7 cellular contexts compared by ENCODE assay signal in genomic region chr16:50964491-50964890, GRCh38.
"Had no signal": no experiment of that assay in that cellular context is flagged by ENCODE, and none has a peak within 500 bp of the region (broad histone marks: within the 10 kb centered on the region; RNA-seq: fewer than 3 reads in every experiment).

No MANE protein-coding gene starts in this region.

- H3K27me3 Mint-ChIP-seq: IgD-negative memory B cell had no signal

- FAIRE-seq: HTR-8/SVneo, K562 had no signal

- H3K4me3 Mint-ChIP-seq: IgD-negative memory B cell had no signal

- H3K27ac ChIP-seq: HL-60 had no signal

- H3K4me3 ChIP-seq: K562 had no signal

- H3K9me3 Mint-ChIP-seq: IgD-negative memory B cell had no signal

- ATAC-seq: K562 had no signal

- H3K36me3 Mint-ChIP-seq: IgD-negative memory B cell had no signal

- DNase-seq: IMR-90, KBM-7, KG1 had no signal

- H3K4me1 Mint-ChIP-seq: IgD-negative memory B cell had no signal
